8 cellular contexts compared by ENCODE assay signal in genomic region chr17:77383613-77384608, GRCh38.
A peak's percentile ranks its signal among the peaks of the same experiment; 100 is the strongest.
DNase-seq lines count a peak whose midpoint lies in the region; ATAC-seq, FAIRE-seq and TF ChIP-seq lines count a peak whose summit lies in the region.

No MANE protein-coding gene starts in this region.

- H3K9me3 ChIP-seq in astrocyte (ENCODE audit: insufficient read depth, low read depth, low read length) (no peaks in the 10 kb centered on the region), lower lobe of right lung (no peaks in the 10 kb centered on the region), tibial artery (no peaks in the 10 kb centered on the region)

- H3K36me3 ChIP-seq in astrocyte (ENCODE audit: insufficient read depth, low read length) (no peaks in the 10 kb centered on the region), lower lobe of right lung (no peaks in the 10 kb centered on the region), tibial artery (no peaks in the 10 kb centered on the region)

- no peak overlapping the region for H3K4me3 ChIP-seq in astrocyte (ENCODE audit: insufficient read depth, low read depth, low read length)
- H3K4me3 ChIP-seq in lower lobe of right lung, result no peak overlapping the region
- no peak overlapping the region for H3K4me3 ChIP-seq in tibial artery

- H3K27me3 ChIP-seq in astrocyte (ENCODE audit: insufficient read depth, low read length) (no peaks in the 10 kb centered on the region), lower lobe of right lung (ENCODE audit: low read depth) (no peaks in the 10 kb centered on the region), tibial artery (no peaks in the 10 kb centered on the region)

- intact Hi-C loops in lower lobe of right lung (cut with DNase I), result no loop called here
- intact Hi-C loops in tibial artery (cut with DNase I; ENCODE audit: low total_unique reads), result no loop called here

- no peaks in the 10 kb centered on the region for H3K9me3 Mint-ChIP-seq in T-helper 2 cell treated with Interferon-gamma antibody and Interleukin-4, amounts not matched to agents 5 μg/mL and 100 μg/mL, for 36 hours
- no peaks in the 10 kb centered on the region for H3K9me3 Mint-ChIP-seq in astrocyte (ENCODE audit: unreplicated experiment)

- peak overlapping the region; percentile 11 for H3K4me2 ChIP-seq in astrocyte (ENCODE audit: low read length)

- H3K27ac ChIP-seq in astrocyte (ENCODE audit: low read depth, low read length), result no peak overlapping the region
- H3K27ac ChIP-seq in lower lobe of right lung, result peak overlapping the region; percentile 67
- H3K27ac ChIP-seq in tibial artery, result peak overlapping the region; percentile 88 to 97

- ATAC-seq in lower lobe of right lung (peak; percentile 16 to 33), HG03045 (IDR thresholded peaks at IDR 0.05; ENCODE audit: unreplicated experiment) (no peak)

- no peak overlapping the region for H3K4me3 Mint-ChIP-seq in T-helper 2 cell treated with Interferon-gamma antibody and Interleukin-4, amounts not matched to agents 5 μg/mL and 100 μg/mL, for 36 hours
- H3K4me3 Mint-ChIP-seq in astrocyte (ENCODE audit: unreplicated experiment), result no peak overlapping the region

- H3K4me1 Mint-ChIP-seq in T-helper 2 cell treated with Interferon-gamma antibody and Interleukin-4, amounts not matched to agents 5 μg/mL and 100 μg/mL, for 36 hours (ENCODE audit: low read depth), result peaks cover 63% of the 10 kb centered on the region
- H3K4me1 Mint-ChIP-seq in astrocyte (ENCODE audit: low read depth, unreplicated experiment), result peaks cover 32% of the 10 kb centered on the region

- H3K27ac Mint-ChIP-seq in T-helper 2 cell treated with Interferon-gamma antibody and Interleukin-4, amounts not matched to agents 5 μg/mL and 100 μg/mL, for 36 hours, result peak overlapping the region; percentile 83
- H3K27ac Mint-ChIP-seq in astrocyte (ENCODE audit: unreplicated experiment), result peak overlapping the region; percentile 47

- H3K4me1 ChIP-seq in astrocyte (ENCODE audit: insufficient read depth, low read length) (peaks cover 49% of the 10 kb centered on the region), lower lobe of right lung (peaks cover 95% of the 10 kb centered on the region), tibial artery (peaks cover 9 to 100% (median 97%) of the 10 kb centered on the region in 4 donors)

- H3K9ac ChIP-seq in astrocyte (ENCODE audit: low read length), result peak overlapping the region; percentile 35

- TF ChIP-seq CTCF in astrocyte (IDR thresholded peaks at IDR 0.05; ENCODE audit: insufficient read depth, low read depth, low read length) (no peak), lower lobe of right lung (IDR thresholded peaks at IDR 0.05) (no peak), tibial artery (IDR thresholded peaks at IDR 0.05) (no peak)

- H3K36me3 Mint-ChIP-seq in T-helper 2 cell treated with Interferon-gamma antibody and Interleukin-4, amounts not matched to agents 5 μg/mL and 100 μg/mL, for 36 hours (ENCODE audit: low read depth), result peaks cover 41% of the 10 kb centered on the region
- H3K36me3 Mint-ChIP-seq in astrocyte (ENCODE audit: low read depth, unreplicated experiment), result peaks cover 8% of the 10 kb centered on the region

- no peak overlapping the region for H2AFZ ChIP-seq in astrocyte (ENCODE audit: low read depth, low read length)

- H3K27me3 Mint-ChIP-seq in T-helper 2 cell treated with Interferon-gamma antibody and Interleukin-4, amounts not matched to agents 5 μg/mL and 100 μg/mL, for 36 hours (ENCODE audit: low read depth), result no peaks in the 10 kb centered on the region
- H3K27me3 Mint-ChIP-seq in astrocyte (ENCODE audit: low read depth, unreplicated experiment), result no peaks in the 10 kb centered on the region

- peaks cover 99% of the 10 kb centered on the region for H3K79me2 ChIP-seq in astrocyte (ENCODE audit: insufficient read depth, low read length)

- H4K20me1 ChIP-seq in astrocyte (ENCODE audit: insufficient read depth, low read length), result peaks cover 90% of the 10 kb centered on the region

- DNase-seq in T-helper 2 cell treated with Interferon-gamma antibody and Interleukin-4, amounts not matched to agents 5 μg/mL and 100 μg/mL, for 36 hours (ENCODE audit: low spot score), result no peak
- no peak for DNase-seq in T-helper 2 cell
- DNase-seq in astrocyte (ENCODE audit: low read depth), result no peak
- DNase-seq in lower lobe of right lung, result peak; percentile 66
- DNase-seq in tibial artery, result peak; percentile 76 to 94
- no peak for DNase-seq in NCI-H1417 treated with DMSO at 0.1 percent for 48 hours (lab: John Stamatoyannopoulos, UW)
- no peak for DNase-seq in MV-4-11 (lab: John Stamatoyannopoulos, UW)

- no peak for FAIRE-seq in astrocyte (lab: Jason Lieb, UNC)

Comparison
In these comparisons a context has a peak if more than half of its experiments do, and no peak if none do; other contexts are left out.
1. DNase-seq: peak in lower lobe of right lung (single experiment) and tibial artery (2 of 2); none in T-helper 2 cell treated with Interferon-gamma antibody and Interleukin-4, amounts not matched to agents 5 μg/mL and 100 μg/mL, for 36 hours (single experiment), T-helper 2 cell (0 of 5), astrocyte (single experiment), NCI-H1417 treated with DMSO at 0.1 percent for 48 hours (single experiment) and MV-4-11 (single experiment).